Comparison of ENCODE assay signal across 13 cellular contexts in the genomic region with DNA sequence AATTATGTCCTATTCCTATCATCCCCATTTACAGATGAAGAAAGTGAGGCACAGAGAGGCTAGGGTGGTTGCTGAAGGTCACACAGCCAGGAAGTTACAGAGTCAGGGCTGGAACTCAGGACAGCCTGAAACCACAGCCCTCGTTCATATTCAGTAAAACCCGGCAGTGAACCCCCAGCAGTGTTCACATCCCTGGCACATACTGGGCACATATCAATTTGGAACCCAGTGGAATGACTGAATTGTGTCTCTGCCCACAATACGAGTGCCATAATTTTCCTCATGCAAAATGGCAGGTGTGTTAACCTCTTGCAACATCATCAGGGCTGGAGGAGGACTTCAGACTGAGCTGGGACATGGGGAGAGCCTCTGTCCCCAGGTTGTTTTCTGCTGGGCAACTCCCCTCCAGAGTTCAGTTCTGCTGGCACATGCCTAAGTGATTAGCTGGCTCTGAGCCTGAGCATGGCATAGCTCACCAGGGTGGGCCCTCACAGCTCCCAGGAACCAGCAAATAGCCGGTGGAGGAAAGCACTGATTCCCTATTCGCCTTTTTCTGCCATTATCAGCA. TPM values are rescaled to one million over a fixed set of nuclear protein-coding genes. Genes with fewer than 3 reads are reported as not detected.
DNase-seq lines count a peak whose midpoint lies in the region; ATAC-seq, FAIRE-seq and TF ChIP-seq lines count a peak whose summit lies in the region.
"Had no signal": no experiment of that assay in that cellular context is flagged by ENCODE, and none has a peak within 500 bp of the region (broad histone marks: within the 10 kb centered on the region; RNA-seq: fewer than 3 reads in every experiment).

No MANE protein-coding gene starts in this region.

- H4K91ac ChIP-seq in trophoblast cell (ENCODE audit: low read depth, low read length), result no peak overlapping the region

- H2BK5ac ChIP-seq in trophoblast cell (ENCODE audit: low read depth, low read length, poor library complexity), result no peak overlapping the region

- H3K9me2 ChIP-seq in GM23338 (ENCODE audit: insufficient read depth), result no peaks in the 10 kb centered on the region

- no peak overlapping the region for H3K18ac ChIP-seq in trophoblast cell (ENCODE audit: low read length)

- H4K12ac ChIP-seq in trophoblast cell (ENCODE audit: low read depth, low read length), result no peak overlapping the region

- H3K36me3 Mint-ChIP-seq in GM23338 (ENCODE audit: low read depth), result peaks cover 18% of the 10 kb centered on the region

- H3K14ac ChIP-seq in trophoblast cell (ENCODE audit: low read length), result no peak overlapping the region

- WGBS in trophoblast cell (ENCODE audit: extremely low coverage, insufficient coverage, insufficient read length), result no CpG with 5 or more reads among the region's 5 CpGs
- 49 to 66% methylated on average over 5 of the region's 5 CpGs for WGBS in lower leg skin, 2 donors

- no peaks in the 10 kb centered on the region for H3K27me3 ChIP-seq in GM23338 (ENCODE audit: insufficient read depth)
- H3K27me3 ChIP-seq in trophoblast cell (ENCODE audit: insufficient read depth, low read length), result no peaks in the 10 kb centered on the region
- H3K27me3 ChIP-seq in left lung, result no peaks in the 10 kb centered on the region

- H4K8ac ChIP-seq in trophoblast cell (ENCODE audit: low read depth, low read length), result no peak overlapping the region

- H3K4me3 Mint-ChIP-seq in GM23338, result no peak overlapping the region

- H2BK12ac ChIP-seq in trophoblast cell (ENCODE audit: low read length), result no peak overlapping the region

- intact Hi-C loops in lower leg skin (cut with DNase I; ENCODE audit: low total_unique reads) (no loop called here), left lung (cut with DNase I) (no loop called here)

- no peak overlapping the region for H3K4me3 ChIP-seq in GM23338
- no peak overlapping the region for H3K4me3 ChIP-seq in trophoblast cell (ENCODE audit: low read depth, low read length)
- no peak overlapping the region for H3K4me3 ChIP-seq in lower leg skin (ENCODE audit: low read depth, poor library complexity, severe bottlenecking)
- H3K4me3 ChIP-seq in left lung, result no peak overlapping the region

- H3K79me1 ChIP-seq in trophoblast cell (ENCODE audit: low read length), result peaks cover 7% of the 10 kb centered on the region

- H2BK120ac ChIP-seq in trophoblast cell (ENCODE audit: insufficient read depth, low read length, poor library complexity), result no peak overlapping the region

- H3K9me3 ChIP-seq in trophoblast cell (ENCODE audit: insufficient read depth, low read depth, low read length) (no peaks in the 10 kb centered on the region), left lung (no peaks in the 10 kb centered on the region)

- FAIRE-seq in RCC 7860 (lab: Jason Lieb, UNC), result no peak

- peaks cover 23% of the 10 kb centered on the region for H4K20me1 ChIP-seq in GM23338 (replicated peaks; ENCODE audit: insufficient read depth)

- H3K27me3 Mint-ChIP-seq in GM23338 (ENCODE audit: insufficient read depth, low read depth, poor library complexity), result peaks cover 11% of the 10 kb centered on the region

- H3K4me1 ChIP-seq in GM23338 (ENCODE audit: insufficient read depth) (peaks cover 16% of the 10 kb centered on the region; the same call in 1 of the 2 replicates), trophoblast cell (ENCODE audit: control insufficient read depth in 1 of 2, insufficient read depth in 2 of 2, low read length in 2 of 2) (peaks cover 4% of the 10 kb centered on the region in 2 experiments), left lung (peaks cover 14 to 29% of the 10 kb centered on the region in 2 donors)

- no peak for TF ChIP-seq POLR2A in lower leg skin (IDR thresholded peaks at IDR 0.05)

- H3K4me1 Mint-ChIP-seq in GM23338, result peaks cover 14% of the 10 kb centered on the region

- H2AFZ ChIP-seq in GM23338 (no peak overlapping the region), trophoblast cell (ENCODE audit: insufficient read depth, low read length, poor library complexity) (no peak overlapping the region)

- H3K4me2 ChIP-seq in GM23338 (0 out of 2 replicates have a peak overlapping the region, but pooled peaks have one; percentile 91), trophoblast cell (ENCODE audit: low read length) (no peak overlapping the region)

- no peak overlapping the region for H3K4ac ChIP-seq in trophoblast cell (ENCODE audit: low read depth, low read length)

- peaks cover 45% of the 10 kb centered on the region for H3K79me2 ChIP-seq in GM23338 (replicated peaks; ENCODE audit: insufficient read depth)
- peaks cover 15% of the 10 kb centered on the region for H3K79me2 ChIP-seq in trophoblast cell (ENCODE audit: control insufficient read depth, insufficient read depth, low read length, poor library complexity)

- no peak overlapping the region for H3K27ac Mint-ChIP-seq in GM23338

- ATAC-seq in GM23338, result no peak
- no peak for ATAC-seq in left lung

- H2AK5ac ChIP-seq in trophoblast cell (ENCODE audit: low read length), result no peak overlapping the region

- DNase-seq in GM23338 (ENCODE audit: low spot score) (no peak), RCC 7860 (ENCODE audit: low spot score) (peak; percentile 24), epithelial cell of prostate (ENCODE audit: low read depth, low spot score) (no peak), trophoblast cell (peak; percentile 11 to 30), lower leg skin (ENCODE audit: low spot score in 2 of 2) (no peak), GF-D8 (lab: John Stamatoyannopoulos, UW) (no peak), NCI-H2196 (lab: John Stamatoyannopoulos, UW; ENCODE audit: unreplicated experiment) (no peak), left lung (no peak)
- DNase-seq: DMS79; effector memory CD4-positive, alpha-beta T cell; NCI-H524 treated with DMSO at 0.1 percent for 48 hours; stimulated activated naive CD4-positive, alpha-beta T cell; T-helper 9 cell had no signal

- TF ChIP-seq CTCF in GM23338 (conservative IDR thresholded peaks at IDR 0.05; ENCODE audit: low read depth in 2 of 2) (no peak), lower leg skin (IDR thresholded peaks at IDR 0.05) (no peak), left lung (IDR thresholded peaks at IDR 0.05) (no peak)

- H3K9me3 Mint-ChIP-seq in GM23338, result no peaks in the 10 kb centered on the region

- H3F3A ChIP-seq in GM23338 (replicated peaks; ENCODE audit: low read depth), result no peaks in the 10 kb centered on the region

- H3K23ac ChIP-seq in trophoblast cell (ENCODE audit: low read length), result no peak overlapping the region

- no peak overlapping the region for H3K9ac ChIP-seq in trophoblast cell (ENCODE audit: low read length)

- H3K27ac ChIP-seq in GM23338 (ENCODE audit: low read depth) (no peak overlapping the region), epithelial cell of prostate (peak overlapping the region; percentile 40), trophoblast cell (ENCODE audit: low read depth, low read length) (no peak overlapping the region), left lung (no peak overlapping the region)

- H3K36me3 ChIP-seq in GM23338 (ENCODE audit: insufficient read depth), result no peaks in the 10 kb centered on the region
- H3K36me3 ChIP-seq in trophoblast cell (ENCODE audit: control insufficient read depth in 1 of 2, insufficient read depth in 2 of 2, low read length in 2 of 2), result no peaks in the 10 kb centered on the region
- H3K36me3 ChIP-seq in left lung, result no peaks in the 10 kb centered on the region

TF ChIP-seq in GM23338, 12 proteins besides CTCF, POLR2A, EP300 and RAD21 (continues in another document):
- TF ChIP-seq POLR2AphosphoS5 (IDR thresholded peaks at IDR 0.05; ENCODE audit: low read depth) (no peak), ZNF331 (CRISPR knock-in tag; IDR thresholded peaks at IDR 0.05; ENCODE audit: low read depth) (no peak), STAT1 (IDR thresholded peaks at IDR 0.05; ENCODE audit: unreplicated experiment) (no peak), EZH2 (IDR thresholded peaks at IDR 0.05; ENCODE audit: low read depth, unreplicated experiment) (no peak), CREB1 (CRISPR knock-in tag; IDR thresholded peaks at IDR 0.05; ENCODE audit: low read depth) (no peak), REST (IDR thresholded peaks at IDR 0.05; ENCODE audit: unreplicated experiment) (no peak), EZH2phosphoT487 (IDR thresholded peaks at IDR 0.05; ENCODE audit: unreplicated experiment) (no peak), NANOG (IDR thresholded peaks at IDR 0.05; ENCODE audit: borderline replicate concordance) (no peak)

RNA-seq across cellular contexts. Expression of gene PPP1CC, which starts 2.1 kb away (rescaled TPM):
- total RNA-seq in GM23338 (2014; rRNA removed; shearing (Covaris generic)), result 501 and 577 TPM in 2 replicates
- 272 and 276 TPM in 2 replicates for polyA plus RNA-seq in GM23338 (2016; fragmentation: Nextera tagmentation; extraction: Ambion mirVana)
- polyA plus RNA-seq in trophoblast cell (2013), result 119 and 124 TPM in 2 replicates
- 10 to 100 TPM; 90.1 to 97.4 (median 91.3) TPM for total RNA-seq in lower leg skin
- total RNA-seq in left lung, result 100 to 1,000 TPM in 1 of 2 donors, 10 to 100 TPM in 1; 86.8 to 104 TPM

RNA-seq across cellular contexts. Expression of gene HVCN1, which starts 55.9 kb away (rescaled TPM):
- 10.7 and 11.8 TPM in 2 replicates for total RNA-seq in GM23338 (2014; rRNA removed; shearing (Covaris generic))
- polyA plus RNA-seq in GM23338 (2016; fragmentation: Nextera tagmentation; extraction: Ambion mirVana), result 10.1 and 10.4 TPM in 2 replicates
- polyA plus RNA-seq in trophoblast cell (2013), result 0.99 and 1.2 TPM in 2 replicates
- total RNA-seq in lower leg skin (1 to 10 TPM; 2.2 to 3.5 (median 3.3) TPM), left lung (10 to 100 TPM; 10.7 to 12.4 TPM)

Comparison
In these comparisons a context has a peak if more than half of its experiments do, and no peak if none do; other contexts are left out.
1. DNase-seq: peak in RCC 7860 (single experiment) and trophoblast cell (2 of 2); none in GM23338 (single experiment), epithelial cell of prostate (single experiment), lower leg skin (0 of 2), GF-D8 (single experiment), NCI-H2196 (single experiment) and left lung (0 of 2).